Comparison of ENCODE assay signal across 1 cellular context in genomic region chr1:190277116-190277515, GRCh38.
TF ChIP-seq lines count a peak whose summit lies in the region.

No MANE protein-coding gene starts in this region.

TF ChIP-seq in IMR-90, 13 proteins besides CTCF, POLR2A, EP300 and RAD21 (continued from another document):
- TF ChIP-seq NFE2L2 (IDR thresholded peaks at IDR 0.05; ENCODE audit: low read depth, low read length), result no peak
TF ChIP-seq in IMR-90: peak in this region for 0.
